1 cellular context compared by ENCODE assay signal in genomic region chr12:95214466-95214865, GRCh38.
TF ChIP-seq lines count a peak whose summit lies in the region.

No MANE protein-coding gene starts in this region.

TF ChIP-seq in A549, 52 proteins besides CTCF, POLR2A, EP300 and RAD21 (continued from another document):
- TF ChIP-seq NPAS2 (CRISPR knock-in tag; IDR thresholded peaks at IDR 0.05; ENCODE audit: borderline replicate concordance) = no peak
- TF ChIP-seq, protein P1, sequence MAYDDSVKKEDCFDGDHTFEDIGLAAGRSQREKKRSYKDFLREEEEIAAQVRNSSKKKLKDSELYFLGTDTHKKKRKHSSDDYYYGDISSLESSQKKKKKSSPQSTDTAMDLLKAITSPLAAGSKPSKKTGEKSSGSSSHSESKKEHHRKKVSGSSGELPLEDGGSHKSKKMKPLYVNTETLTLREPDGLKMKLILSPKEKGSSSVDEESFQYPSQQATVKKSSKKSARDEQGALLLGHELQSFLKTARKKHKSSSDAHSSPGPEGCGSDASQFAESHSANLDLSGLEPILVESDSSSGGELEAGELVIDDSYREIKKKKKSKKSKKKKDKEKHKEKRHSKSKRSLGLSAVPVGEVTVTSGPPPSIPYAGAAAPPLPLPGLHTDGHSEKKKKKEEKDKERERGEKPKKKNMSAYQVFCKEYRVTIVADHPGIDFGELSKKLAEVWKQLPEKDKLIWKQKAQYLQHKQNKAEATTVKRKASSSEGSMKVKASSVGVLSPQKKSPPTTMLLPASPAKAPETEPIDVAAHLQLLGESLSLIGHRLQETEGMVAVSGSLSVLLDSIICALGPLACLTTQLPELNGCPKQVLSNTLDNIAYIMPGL (CRISPR knock-in tag; IDR thresholded peaks at IDR 0.05; ENCODE audit: borderline replicate concordance) = no peak
- no peak for TF ChIP-seq ZFP36 (IDR thresholded peaks at IDR 0.05; ENCODE audit: borderline replicate concordance, partially characterized antibody)
- TF ChIP-seq MAFK (IDR thresholded peaks at IDR 0.05; ENCODE audit: partially characterized antibody) = no peak
- TF ChIP-seq ATOH8 (CRISPR knock-in tag; IDR thresholded peaks at IDR 0.05; ENCODE audit: low read depth) = no peak
- TF ChIP-seq ZC3H11A (IDR thresholded peaks at IDR 0.05) = no peak
- no peak for TF ChIP-seq HOXB5 (CRISPR knock-in tag; IDR thresholded peaks at IDR 0.05)
- no peak for TF ChIP-seq SREBF2 (IDR thresholded peaks at IDR 0.05)
- TF ChIP-seq NR3C1 (IDR thresholded peaks at IDR 0.05) = no peak
- TF ChIP-seq KDM1A (IDR thresholded peaks at IDR 0.05; ENCODE audit: low read depth) = no peak
- no peak for TF ChIP-seq ZNF302 (CRISPR knock-in tag; IDR thresholded peaks at IDR 0.05)
- TF ChIP-seq FOXS1 (CRISPR knock-in tag; IDR thresholded peaks at IDR 0.05) = no peak
- TF ChIP-seq EHMT2 (IDR thresholded peaks at IDR 0.05; ENCODE audit: low read depth) = no peak
- no peak for TF ChIP-seq FOSB (CRISPR knock-in tag; IDR thresholded peaks at IDR 0.05)
- TF ChIP-seq ZSCAN20 (CRISPR knock-in tag; IDR thresholded peaks at IDR 0.05) = no peak
- no peak for TF ChIP-seq PBX3 (IDR thresholded peaks at IDR 0.05)
- no peak for TF ChIP-seq JUNB (IDR thresholded peaks at IDR 0.05)
